ENCODE assay signal across 12 cellular contexts in genomic region chr9:106784076-106784475, GRCh38.
"Had no signal": no experiment of that assay in that cellular context is flagged by ENCODE, and none has a peak within 500 bp of the region (broad histone marks: within the 10 kb centered on the region; RNA-seq: fewer than 3 reads in every experiment).

No MANE protein-coding gene starts in this region.

- H3K9ac ChIP-seq: parathyroid adenoma had no signal

- ATAC-seq: activated CD4-positive, CD25-positive, alpha-beta regulatory T cell treated with anti-CD3 and anti-CD28 coated beads, Interleukin-2, amount 50 U/mL, for 24 hours; gastrocnemius medialis; left ventricle myocardium superior; stimulated activated effector memory CD8-positive, alpha-beta T cell treated with anti-CD3 and anti-CD28 coated beads, Interleukin-12 subunit alpha, Interleukin-12 subunit beta, amount 100 ng/mL, for 72 hours had no signal

- H3K4me1 ChIP-seq: breast epithelium, esophagus muscularis mucosa, gastrocnemius medialis, parathyroid adenoma, right atrium auricular region, thyroid gland, vagina had no signal

- H3K79me2 ChIP-seq: parathyroid adenoma had no signal

- H3K36me3 ChIP-seq: breast epithelium, esophagus muscularis mucosa, gastrocnemius medialis, right atrium auricular region, thyroid gland, vagina had no signal

- H3K27ac ChIP-seq: breast epithelium, esophagus muscularis mucosa, gastrocnemius medialis, parathyroid adenoma, right atrium auricular region, thyroid gland, vagina had no signal

- H3K9me3 ChIP-seq: breast epithelium, esophagus muscularis mucosa, gastrocnemius medialis, right atrium auricular region, thyroid gland, vagina had no signal

- H3K4me3 ChIP-seq: breast epithelium, esophagus muscularis mucosa, gastrocnemius medialis, right atrium auricular region, thyroid gland, vagina had no signal

- H3K27me3 ChIP-seq: breast epithelium, esophagus muscularis mucosa, gastrocnemius medialis, right atrium auricular region, thyroid gland, vagina had no signal

- DNase-seq: activated naive CD4-positive, alpha-beta T cell treated with anti-CD3 and anti-CD28 coated beads, Interleukin-2, amount 50 U/mL, for 16 hours; amniotic stem cell; gastrocnemius medialis; left ventricle myocardium superior; thyroid gland had no signal

- H2AFZ ChIP-seq: parathyroid adenoma had no signal
